In genomic region chr4:139530833-139531427, GRCh38 we compare ENCODE assay signal across 8 cellular contexts. TPM values are rescaled to one million over a fixed set of nuclear protein-coding genes. Genes with fewer than 3 reads are reported as not detected.
DNase-seq lines count a peak whose midpoint lies in the region; ATAC-seq and TF ChIP-seq lines count a peak whose summit lies in the region.

No MANE protein-coding gene starts in this region.

- H3K36me3 ChIP-seq in colonic mucosa, result no peaks in the 10 kb centered on the region

- intact Hi-C loops in colonic mucosa (cut with DNase I), result loop anchor here (10.0 kb wide), 1 partner anchor 76 kb away; the partner anchor contains the start of gene RAB33B

- no peak overlapping the region for H3K27ac Mint-ChIP-seq in stimulated activated naive B cell treated with anti-CD40 and anti-IgM and Interleukin-4, amounts not matched to agents 10 μg/mL and 1 μg/mL and 100 μg/mL, for 72 hours

- peaks cover 5 to 6% of the 10 kb centered on the region in 2 donors for H3K4me1 Mint-ChIP-seq in stimulated activated naive B cell treated with anti-CD40 and anti-IgM and Interleukin-4, amounts not matched to agents 10 μg/mL and 1 μg/mL and 100 μg/mL, for 72 hours

- no peak overlapping the region for H3K4me3 Mint-ChIP-seq in stimulated activated naive B cell treated with anti-CD40 and anti-IgM and Interleukin-4, amounts not matched to agents 10 μg/mL and 1 μg/mL and 100 μg/mL, for 72 hours

- H3K9me3 ChIP-seq in colonic mucosa, result no peaks in the 10 kb centered on the region

- DNase-seq in 8988T (peak; percentile 38), colonic mucosa (peak; percentile 76), medulla oblongata (ENCODE audit: extremely low spot score) (peak; percentile 79), NCI-H128 (lab: John Stamatoyannopoulos, UW; ENCODE audit: unreplicated experiment) (no peak)
- DNase-seq in activated CD4-positive, alpha-beta T cell treated with anti-CD3 and anti-CD28 coated beads for 24 hours (ENCODE audit: low read depth in 2 of 2), result peak; percentile 40 to 43
- peak; percentile 8 for DNase-seq in stimulated activated naive B cell treated with anti-CD40 and anti-IgM and Interleukin-4, amounts not matched to agents 10 μg/mL and 1 μg/mL and 100 μg/mL, for 72 hours

- no peak overlapping the region for H3K9ac ChIP-seq in colonic mucosa (ENCODE audit: low read depth in 2 of 2, low read length in 2 of 2)

- no peaks in the 10 kb centered on the region for H3K27me3 Mint-ChIP-seq in stimulated activated naive B cell treated with anti-CD40 and anti-IgM and Interleukin-4, amounts not matched to agents 10 μg/mL and 1 μg/mL and 100 μg/mL, for 72 hours

- H3K27ac ChIP-seq in colonic mucosa, result no peak overlapping the region

- no peaks in the 10 kb centered on the region for H3K4me1 ChIP-seq in colonic mucosa

- TF ChIP-seq CTCF in GM12875 (IDR thresholded peaks at IDR 0.05; ENCODE audit: borderline replicate concordance, insufficient read depth, low read depth, low read length) (peak; percentile 68), LNCAP (IDR thresholded peaks at IDR 0.05) (peak; percentile 50), colonic mucosa (IDR thresholded peaks at IDR 0.05) (peak; percentile 43)

- peak; percentile 49 to 61 for ATAC-seq in stimulated activated naive B cell treated with anti-CD40 and anti-IgM and Interleukin-4, amounts not matched to agents 10 μg/mL and 1 μg/mL and 100 μg/mL, for 72 hours (replicated peaks)

- no peaks in the 10 kb centered on the region for H3K27me3 ChIP-seq in colonic mucosa

- no peak overlapping the region for H3K4me3 ChIP-seq in GM12875 (ENCODE audit: low read depth, low read length)
- no peak overlapping the region for H3K4me3 ChIP-seq in colonic mucosa

- no peaks in the 10 kb centered on the region for H3K9me3 Mint-ChIP-seq in stimulated activated naive B cell treated with anti-CD40 and anti-IgM and Interleukin-4, amounts not matched to agents 10 μg/mL and 1 μg/mL and 100 μg/mL, for 72 hours

- peaks cover 18 to 33% of the 10 kb centered on the region in 2 donors for H3K36me3 Mint-ChIP-seq in stimulated activated naive B cell treated with anti-CD40 and anti-IgM and Interleukin-4, amounts not matched to agents 10 μg/mL and 1 μg/mL and 100 μg/mL, for 72 hours

RNA-seq across cellular contexts. Expression of gene SETD7, which starts 25.1 kb away (rescaled TPM):
- 10 to 100 TPM; 25.5 to 29.5 TPM for total RNA-seq in colonic mucosa
